8 cellular contexts compared by ENCODE assay signal in the genomic region with DNA sequence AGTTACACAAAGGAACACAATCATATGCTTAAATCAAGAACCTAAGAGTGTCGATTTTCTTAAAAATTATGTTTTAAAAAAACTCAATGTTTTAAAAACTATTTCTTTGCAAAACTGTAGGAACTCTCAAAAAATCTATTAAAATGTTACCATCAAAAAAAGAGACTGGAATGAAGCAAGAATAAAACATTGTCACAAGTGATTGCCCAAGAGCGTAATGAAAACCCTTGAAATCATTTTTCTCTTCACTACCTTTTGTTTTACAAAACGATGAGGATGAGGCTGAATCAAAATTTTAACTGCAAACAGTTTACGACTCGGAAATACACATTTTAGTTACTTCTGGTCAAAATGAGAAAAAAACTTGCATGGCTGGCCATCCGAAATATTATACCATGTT. TPM values are rescaled to one million over a fixed set of nuclear protein-coding genes. Genes with fewer than 3 reads are reported as not detected.
DNase-seq lines count a peak whose midpoint lies in the region; ATAC-seq and TF ChIP-seq lines count a peak whose summit lies in the region.

No MANE protein-coding gene starts in this region.

- H2AK5ac ChIP-seq in mesendoderm (ENCODE audit: low read length), result no peak overlapping the region

- H3K4me3 ChIP-seq in cardiac muscle cell (peak overlapping the region; percentile 95), brain microvascular endothelial cell (ENCODE audit: low read depth, low read length) (peak overlapping the region; percentile 98), mesendoderm (ENCODE audit: low read length) (peak overlapping the region; percentile 96), urinary bladder (ENCODE audit: low read depth, low read length) (peak overlapping the region; percentile 85)

- H3K27ac ChIP-seq in cardiac muscle cell (peak overlapping the region; percentile 98), brain microvascular endothelial cell (peak overlapping the region; percentile 98), mesendoderm (ENCODE audit: low read depth, low read length) (no peak overlapping the region), urinary bladder (ENCODE audit: low read depth) (no peak overlapping the region)

- peaks cover 8% of the 10 kb centered on the region for H3K36me3 ChIP-seq in cardiac muscle cell
- H3K36me3 ChIP-seq in brain microvascular endothelial cell (replicated peaks), result peaks cover 3% of the 10 kb centered on the region
- H3K36me3 ChIP-seq in mesendoderm (ENCODE audit: control insufficient read depth, insufficient read depth, low read length), result no peaks in the 10 kb centered on the region
- H3K36me3 ChIP-seq in urinary bladder (ENCODE audit: insufficient read depth), result no peaks in the 10 kb centered on the region

- no peak for ATAC-seq in left ventricle myocardium superior
- ATAC-seq in GM19328 (IDR thresholded peaks at IDR 0.05; ENCODE audit: unreplicated experiment), result no peak

- H3K4me1 ChIP-seq in cardiac muscle cell (ENCODE audit: low read depth), result peaks cover 11% of the 10 kb centered on the region
- peaks cover 3% of the 10 kb centered on the region for H3K4me1 ChIP-seq in mesendoderm (ENCODE audit: control insufficient read depth, low read depth, low read length)
- peaks cover 2% of the 10 kb centered on the region for H3K4me1 ChIP-seq in urinary bladder (ENCODE audit: insufficient read depth)

- H3K79me1 ChIP-seq in mesendoderm (ENCODE audit: low read length), result peaks cover 3% of the 10 kb centered on the region

- H2BK5ac ChIP-seq in mesendoderm (ENCODE audit: low read length), result no peak overlapping the region

- H3K23ac ChIP-seq in mesendoderm (ENCODE audit: low read length), result no peak overlapping the region

- TF ChIP-seq CTCF in cardiac muscle cell (IDR thresholded peaks at IDR 0.05; ENCODE audit: low read depth, low read length) (no peak), brain microvascular endothelial cell (IDR thresholded peaks at IDR 0.05; ENCODE audit: low read depth, low read length, missing control alignments) (no peak)

- in situ Hi-C loops in brain microvascular endothelial cell (cut with HindIII; ENCODE audit: low pct_ligation_motif_present, low sequenced_read_pairs), result no loop called here

- peak overlapping the region; percentile 78 for H3K4me2 ChIP-seq in mesendoderm (ENCODE audit: low read length)

- H2BK15ac ChIP-seq in mesendoderm (replicated peaks; ENCODE audit: low read depth), result no peak overlapping the region

- no peak overlapping the region for H2BK120ac ChIP-seq in mesendoderm (ENCODE audit: low read depth, low read length)

- DNase-seq in cardiac muscle cell (ENCODE audit: low read depth in 1 of 2, low spot score in 1 of 2), result peak in 1 of 2 donors; percentile 6
- no peak for DNase-seq in left ventricle myocardium superior
- no peak for DNase-seq in brain microvascular endothelial cell
- DNase-seq in mesendoderm, result no peak
- DNase-seq in HK-2 (ENCODE audit: unreplicated experiment), result no peak
- no peak for DNase-seq in NCI-H2029 treated with DMSO at 0.1 percent for 48 hours (lab: John Stamatoyannopoulos, UW)

- H3K79me2 ChIP-seq in mesendoderm (ENCODE audit: control insufficient read depth, insufficient read depth, low read length), result peaks cover 65% of the 10 kb centered on the region

- WGBS in mesendoderm (ENCODE audit: extremely low coverage, insufficient coverage, low lambda C conversion rate), result no CpG with 5 or more reads among the region's 6 CpGs
- WGBS in urinary bladder, result 4% methylated on average over 6 of the region's 6 CpGs

- intact Hi-C loops in left ventricle myocardium superior (cut with micrococcal nuclease), result no loop called here

- H3K27me3 ChIP-seq in cardiac muscle cell (no peaks in the 10 kb centered on the region), brain microvascular endothelial cell (replicated peaks) (no peaks in the 10 kb centered on the region), mesendoderm (ENCODE audit: insufficient read depth, low read length, poor library complexity) (no peaks in the 10 kb centered on the region)

- H3K9ac ChIP-seq in mesendoderm (ENCODE audit: low read length), result peak overlapping the region; percentile 96

- H3K18ac ChIP-seq in mesendoderm (ENCODE audit: low read length), result no peak overlapping the region

- no peak overlapping the region for H4K5ac ChIP-seq in mesendoderm (ENCODE audit: low read length)

- no peaks in the 10 kb centered on the region for H3K9me3 ChIP-seq in cardiac muscle cell (ENCODE audit: low read depth)

- no peak overlapping the region for H3K4ac ChIP-seq in mesendoderm (ENCODE audit: low read depth, low read length)

- H3K56ac ChIP-seq in mesendoderm (ENCODE audit: low read length), result peak overlapping the region; percentile 96

- H4K8ac ChIP-seq in mesendoderm (ENCODE audit: low read depth, low read length), result no peak overlapping the region

RNA-seq across cellular contexts. Expression of gene YME1L1, which starts 0.9 kb away (rescaled TPM):
- 54.1 and 55.1 TPM in 2 replicates for total RNA-seq in cardiac muscle cell
- 76.9 and 94.1 TPM in 2 replicates for polyA plus RNA-seq in cardiac muscle cell
- total RNA-seq in left ventricle myocardium superior, result 95.5 TPM
- 89.3 TPM for polyA plus RNA-seq in mesendoderm (2013, experiment 1 of 2)
- 92.9 TPM for polyA plus RNA-seq in mesendoderm (2013, experiment 2 of 2)
- 127 TPM for total RNA-seq in urinary bladder
- polyA plus RNA-seq in urinary bladder, result 53.4 TPM

RNA-seq across cellular contexts. Expression of gene MASTL, which starts 1.8 kb away (rescaled TPM):
- 11.0 and 13.4 TPM in 2 replicates for total RNA-seq in cardiac muscle cell
- 10.8 and 11.3 TPM in 2 replicates for polyA plus RNA-seq in cardiac muscle cell
- total RNA-seq in left ventricle myocardium superior, result 1.4 TPM
- 42.1 TPM for polyA plus RNA-seq in mesendoderm (2013, experiment 1 of 2)
- polyA plus RNA-seq in mesendoderm (2013, experiment 2 of 2), result 42.4 TPM
- total RNA-seq in urinary bladder, result 20.6 TPM
- 4.8 TPM for polyA plus RNA-seq in urinary bladder

RNA-seq across cellular contexts. Expression of gene ANKRD26, which starts 53.0 kb away (rescaled TPM):
- total RNA-seq in cardiac muscle cell, result 7.1 and 16.1 TPM in 2 replicates
- 25.0 and 30.9 TPM in 2 replicates for polyA plus RNA-seq in cardiac muscle cell
- 12.3 TPM for total RNA-seq in left ventricle myocardium superior
- polyA plus RNA-seq in mesendoderm (2013, experiment 1 of 2), result 5.0 TPM
- polyA plus RNA-seq in mesendoderm (2013, experiment 2 of 2), result 5.6 TPM
- total RNA-seq in urinary bladder, result 30.3 TPM
- polyA plus RNA-seq in urinary bladder, result 2.5 TPM

Comparison
In these comparisons a context has a peak if more than half of its experiments do, and no peak if none do; other contexts are left out.
1. H3K27ac ChIP-seq: peak in cardiac muscle cell (single experiment) and brain microvascular endothelial cell (single experiment); none in mesendoderm (single experiment) and urinary bladder (single experiment).
2. Peak in every context shown above with its lines, with median percentiles within 50 percentile points of each other: H3K4me3 ChIP-seq.